In the genomic region with DNA sequence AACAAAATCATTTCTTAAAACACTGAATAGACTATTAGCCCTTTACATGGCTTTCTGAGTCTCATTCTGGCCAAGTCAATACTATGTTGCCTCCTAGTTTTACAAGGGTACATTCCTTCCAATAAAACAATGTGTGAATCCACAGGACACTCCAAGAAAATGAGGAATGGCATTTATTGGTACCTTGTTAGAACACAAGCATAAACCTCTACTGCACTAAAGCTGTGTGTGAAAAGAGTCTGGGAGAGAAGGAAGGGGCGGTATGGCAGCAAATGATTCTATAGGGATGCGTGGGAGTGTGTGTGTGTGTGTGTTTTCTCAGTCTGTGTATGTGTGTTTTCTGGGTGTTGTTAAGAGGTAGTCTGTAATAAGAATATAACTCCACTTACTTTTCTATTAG, we compare ENCODE assay signal across 36 cellular contexts. TPM values are rescaled to one million over a fixed set of nuclear protein-coding genes. Genes with fewer than 3 reads are reported as not detected.
DNase-seq lines count a peak whose midpoint lies in the region; ATAC-seq, FAIRE-seq and TF ChIP-seq lines count a peak whose summit lies in the region.
"Had no signal": no experiment of that assay in that cellular context is flagged by ENCODE, and none has a peak within 500 bp of the region (broad histone marks: within the 10 kb centered on the region; RNA-seq: fewer than 3 reads in every experiment).

No MANE protein-coding gene starts in this region.

- H3K56ac ChIP-seq in IMR-90 (ENCODE audit: extremely low read depth, insufficient read depth, low read length): no peak overlapping the region

- no peaks in the 10 kb centered on the region for H3K27me3 Mint-ChIP-seq in stimulated activated naive B cell treated with anti-CD40 and anti-IgM and Interleukin-4, amounts not matched to agents 10 μg/mL and 1 μg/mL and 100 μg/mL, for 72 hours
- H3K27me3 Mint-ChIP-seq: activated B cell treated with CpG ODN at 0.5 μM for 24 hours; activated naive CD8-positive, alpha-beta T cell treated with anti-CD3 and anti-CD28 coated beads, Interleukin-2, amount 10 ng/mL, durations not matched to agents 7 days and 5 days; dendritic cell treated with granulocyte-macrophage colony-stimulating factor and Interleukin-4, amounts not matched to agents 40 ng/mL and 50 ng/mL, for 4 days; naive thymus-derived CD4-positive, alpha-beta T cell; T-cell had no signal

- H3K79me1 ChIP-seq in IMR-90 (ENCODE audit: low read depth in 1 of 2, low read length in 2 of 2): no peaks in the 10 kb centered on the region

- no TSS peak for BruUV-seq in IMR-90 (replicated peaks; lab: Mats Ljungman, UMichigan)

- H3K4ac ChIP-seq in IMR-90 (ENCODE audit: low read depth, low read length): peak overlapping the region; percentile 80; the same call in 1 of the 2 replicates

- H3K9me3 ChIP-seq in IMR-90 (ENCODE audit: control insufficient read depth, insufficient read depth, low read length) (peaks cover 3% of the 10 kb centered on the region; the same call in 1 of the 2 replicates), mucosa of descending colon (no peaks in the 10 kb centered on the region)
- H3K9me3 ChIP-seq: ascending aorta, neutrophil, psoas muscle, SJSA1, suprapubic skin, upper lobe of left lung had no signal

- H4K8ac ChIP-seq in IMR-90 (ENCODE audit: low read depth in 2 of 2, low read length in 2 of 2): peak overlapping the region in 1 of 2 experiments; percentile 11; a peak in 2 of 4 replicates

- no peak overlapping the region for H2AFZ ChIP-seq in IMR-90 (replicated peaks; ENCODE audit: low read length, poor library complexity)

- CTCF ChIA-PET in IMR-90 (lab: Yijun Ruan, JAX): no interaction called here

- H3K9ac ChIP-seq in IMR-90 (ENCODE audit: low read depth, low read length): no peak overlapping the region

- no peak overlapping the region for H3K4me3 Mint-ChIP-seq in stimulated activated naive B cell treated with anti-CD40 and anti-IgM and Interleukin-4, amounts not matched to agents 10 μg/mL and 1 μg/mL and 100 μg/mL, for 72 hours
- H3K4me3 Mint-ChIP-seq: activated B cell treated with CpG ODN at 0.5 μM for 24 hours; activated naive CD8-positive, alpha-beta T cell treated with anti-CD3 and anti-CD28 coated beads, Interleukin-2, amount 10 ng/mL, durations not matched to agents 7 days and 5 days; activated T-cell treated with anti-CD3 and anti-CD28 coated beads, Interleukin-2, amount 50 U/mL, for 4 hours; dendritic cell treated with granulocyte-macrophage colony-stimulating factor and Interleukin-4, amounts not matched to agents 40 ng/mL and 50 ng/mL, for 4 days; mesothelial cell of epicardium; naive thymus-derived CD4-positive, alpha-beta T cell; T-cell had no signal

- H3K36me3 ChIP-seq in IMR-90 (ENCODE audit: control insufficient read depth, insufficient read depth, low read length) (no peaks in the 10 kb centered on the region), mucosa of descending colon (ENCODE audit: low read depth) (no peaks in the 10 kb centered on the region)
- H3K36me3 ChIP-seq: ascending aorta, neutrophil, SJSA1, suprapubic skin, upper lobe of left lung had no signal

- H2BK120ac ChIP-seq in IMR-90 (ENCODE audit: low read depth, low read length): peak overlapping the region; percentile 84; the same call in 1 of the 2 replicates

- H3K9me3 Mint-ChIP-seq in stimulated activated naive B cell treated with anti-CD40 and anti-IgM and Interleukin-4, amounts not matched to agents 10 μg/mL and 1 μg/mL and 100 μg/mL, for 72 hours: no peaks in the 10 kb centered on the region
- H3K9me3 Mint-ChIP-seq: activated B cell treated with CpG ODN at 0.5 μM for 24 hours; activated naive CD8-positive, alpha-beta T cell treated with anti-CD3 and anti-CD28 coated beads, Interleukin-2, amount 10 ng/mL, durations not matched to agents 7 days and 5 days; activated T-cell treated with anti-CD3 and anti-CD28 coated beads, Interleukin-2, amount 50 U/mL, for 4 hours; dendritic cell treated with granulocyte-macrophage colony-stimulating factor and Interleukin-4, amounts not matched to agents 40 ng/mL and 50 ng/mL, for 4 days; mesothelial cell of epicardium; T-cell had no signal

- ATAC-seq in IMR-90 (ENCODE audit: low read depth) (no peak), mucosa of descending colon (peak; percentile 67), HG02623 (IDR thresholded peaks at IDR 0.05; ENCODE audit: unreplicated experiment) (no peak)
- ATAC-seq in stimulated activated naive B cell treated with anti-CD40 and anti-IgM and Interleukin-4, amounts not matched to agents 10 μg/mL and 1 μg/mL and 100 μg/mL, for 72 hours (replicated peaks): no peak
- ATAC-seq: activated T-cell treated with anti-CD3 and anti-CD28 coated beads, Interleukin-2, amount 50 U/mL, for 4 hours; HepG2; naive thymus-derived CD4-positive, alpha-beta T cell; psoas muscle; T-cell had no signal

- no peak overlapping the region for H2AK9ac ChIP-seq in IMR-90 (replicated peaks; ENCODE audit: low read depth, low read length, poor library complexity)

- peak overlapping the region; percentile 97 for H3K18ac ChIP-seq in IMR-90 (ENCODE audit: low read depth, low read length)

- WGBS in IMR-90 (ENCODE audit: extremely low coverage in 2 of 2, insufficient read length in 1 of 2), 2 experiments: no CpG with 5 or more reads among the region's 2 CpGs

- H4K5ac ChIP-seq in IMR-90 (ENCODE audit: low read depth, low read length): peak overlapping the region; percentile 84; the same call in 1 of the 2 replicates

- no peak overlapping the region for H3K27ac Mint-ChIP-seq in stimulated activated naive B cell treated with anti-CD40 and anti-IgM and Interleukin-4, amounts not matched to agents 10 μg/mL and 1 μg/mL and 100 μg/mL, for 72 hours
- H3K27ac Mint-ChIP-seq: activated B cell treated with CpG ODN at 0.5 μM for 24 hours; activated naive CD8-positive, alpha-beta T cell treated with anti-CD3 and anti-CD28 coated beads, Interleukin-2, amount 10 ng/mL, durations not matched to agents 7 days and 5 days; dendritic cell treated with granulocyte-macrophage colony-stimulating factor and Interleukin-4, amounts not matched to agents 40 ng/mL and 50 ng/mL, for 4 days; mesothelial cell of epicardium; naive thymus-derived CD4-positive, alpha-beta T cell; T-cell had no signal

- FAIRE-seq in urothelium cell line (lab: Jason Lieb, UNC): peak; percentile 88
- FAIRE-seq: GM19239, H54, HepG2 had no signal

- H3K4me3 ChIP-seq in IMR-90 (ENCODE audit: insufficient read depth, low read depth, low read length) (no peak overlapping the region), mucosa of descending colon (no peak overlapping the region)
- H3K4me3 ChIP-seq: ascending aorta, psoas muscle, SJSA1, skin epidermis, suprapubic skin, upper lobe of left lung had no signal

- POLR2A ChIA-PET in IMR-90 (lab: Charles Lee; ENCODE audit: unreplicated experiment): no interaction called here

- DNase-seq in IMR-90 (no peak), astrocyte of the hippocampus (ENCODE audit: low read depth, low spot score) (peak; percentile 22), mucosa of descending colon (no peak), urothelium cell line (ENCODE audit: low spot score) (no peak), NCI-H2171 (lab: John Stamatoyannopoulos, UW) (no peak), NCI-H2029 (lab: John Stamatoyannopoulos, UW) (no peak)
- no peak for DNase-seq in stimulated activated naive B cell treated with anti-CD40 and anti-IgM and Interleukin-4, amounts not matched to agents 10 μg/mL and 1 μg/mL and 100 μg/mL, for 72 hours
- DNase-seq: activated B cell treated with CpG ODN at 0.5 μM for 24 hours; activated gamma-delta T cell treated with Interleukin-2 at 50 U/mL for 16 hours; activated naive CD8-positive, alpha-beta T cell treated with anti-CD3 and anti-CD28 coated beads, Interleukin-2, amount 10 ng/mL, durations not matched to agents 7 days and 5 days; activated T-cell treated with anti-CD3 and anti-CD28 coated beads, Interleukin-2, amount 50 U/mL, for 4 hours; central memory CD4-positive, alpha-beta T cell; DMS79 treated with DMSO at 0.1 percent for 48 hours; erythroblast; glutamatergic neuron; Karpas-422; left ventricle myocardium superior; naive thymus-derived CD4-positive, alpha-beta T cell; NCI-H1436 treated with DMSO at 0.1 percent for 48 hours; NCI-H446; NCI-H748 treated with DMSO at 0.1 percent for 48 hours; psoas muscle; stimulated activated naive CD4-positive, alpha-beta T cell treated with Interleukin-2 at 50 U/mL for 16 hours; T-cell; upper lobe of left lung had no signal

- intact Hi-C loops in IMR-90 (cut with micrococcal nuclease): loop anchor here (5.0 kb wide), 1 partner anchor 61 kb away; no protein-coding TSS in a partner anchor
- intact Hi-C loops in mucosa of descending colon (cut with DNase I, micrococcal nuclease): no loop called here

- H2BK15ac ChIP-seq in IMR-90 (ENCODE audit: low read depth, low read length): peak overlapping the region; percentile 81

- H4K91ac ChIP-seq in IMR-90 (ENCODE audit: insufficient read depth, low read depth, low read length): peak overlapping the region; percentile 77

- no peak overlapping the region for H3K23ac ChIP-seq in IMR-90 (ENCODE audit: low read depth, low read length)

- in situ Hi-C loops in IMR-90 (cut with MboI; ENCODE audit: low sequenced_read_pairs): no loop called here

- H3K4me1 Mint-ChIP-seq in stimulated activated naive B cell treated with anti-CD40 and anti-IgM and Interleukin-4, amounts not matched to agents 10 μg/mL and 1 μg/mL and 100 μg/mL, for 72 hours: no peaks in the 10 kb centered on the region
- H3K4me1 Mint-ChIP-seq: activated B cell treated with CpG ODN at 0.5 μM for 24 hours; activated naive CD8-positive, alpha-beta T cell treated with anti-CD3 and anti-CD28 coated beads, Interleukin-2, amount 10 ng/mL, durations not matched to agents 7 days and 5 days; naive thymus-derived CD4-positive, alpha-beta T cell; T-cell had no signal

- dilution Hi-C loops in IMR-90 (cut with HindIII; ENCODE audit: low sequenced_read_pairs, unreplicated experiment): no loop called here

- no peak for TF ChIP-seq RAD21 in IMR-90 (IDR thresholded peaks at IDR 0.05; ENCODE audit: low read length)

- peak overlapping the region; percentile 87; the same call in 1 of the 2 replicates for H3K14ac ChIP-seq in IMR-90 (replicated peaks; ENCODE audit: low read depth, low read length)

- H3K27me3 ChIP-seq in IMR-90 (ENCODE audit: control insufficient read depth, insufficient read depth, low read length): peaks cover 23% of the 10 kb centered on the region
- H3K27me3 ChIP-seq: ascending aorta, neutrophil, SJSA1, suprapubic skin, upper lobe of left lung had no signal

- TF ChIP-seq CTCF in IMR-90 (conservative IDR thresholded peaks at IDR 0.05; ENCODE audit: low read depth, low read length): no peak
- no peak for TF ChIP-seq CTCF in mucosa of descending colon (IDR thresholded peaks at IDR 0.05)

- H3K36me3 Mint-ChIP-seq in stimulated activated naive B cell treated with anti-CD40 and anti-IgM and Interleukin-4, amounts not matched to agents 10 μg/mL and 1 μg/mL and 100 μg/mL, for 72 hours: no peaks in the 10 kb centered on the region
- H3K36me3 Mint-ChIP-seq: activated naive CD8-positive, alpha-beta T cell treated with anti-CD3 and anti-CD28 coated beads, Interleukin-2, amount 10 ng/mL, durations not matched to agents 7 days and 5 days; mesothelial cell of epicardium; naive thymus-derived CD4-positive, alpha-beta T cell; T-cell had no signal

- H3K4me2 ChIP-seq in IMR-90 (ENCODE audit: low read depth, low read length): no peak overlapping the region

- TF ChIP-seq POLR2A in IMR-90 (IDR thresholded peaks at IDR 0.05; ENCODE audit: low read depth, low read length): no peak

- H3K9me1 ChIP-seq in IMR-90 (ENCODE audit: insufficient read depth, low read length): peaks cover 3% of the 10 kb centered on the region; the same call in 1 of the 2 replicates

- peak overlapping the region; percentile 36; the same call in 1 of the 2 replicates for H2AK5ac ChIP-seq in IMR-90 (ENCODE audit: low read depth, low read length)

- peak overlapping the region; percentile 89 for H2BK20ac ChIP-seq in IMR-90 (ENCODE audit: low read depth, low read length)

- no peak overlapping the region for H3K27ac ChIP-seq in IMR-90 (ENCODE audit: insufficient read depth, low read length)
- H3K27ac ChIP-seq: ascending aorta, neutrophil, psoas muscle, skin epidermis, suprapubic skin, upper lobe of left lung had no signal

- H3K4me1 ChIP-seq in IMR-90 (ENCODE audit: control insufficient read depth, insufficient read depth, low read length): peaks cover 17% of the 10 kb centered on the region
- no peaks in the 10 kb centered on the region for H3K4me1 ChIP-seq in mucosa of descending colon (ENCODE audit: low read depth)
- H3K4me1 ChIP-seq: ascending aorta, psoas muscle, suprapubic skin, upper lobe of left lung had no signal

- peaks cover 3% of the 10 kb centered on the region; the same call in 1 of the 2 replicates for H4K20me1 ChIP-seq in IMR-90 (ENCODE audit: insufficient read depth, low read length)

- peak overlapping the region; percentile 42 for H2BK5ac ChIP-seq in IMR-90 (ENCODE audit: low read depth, low read length, poor library complexity, severe bottlenecking)

RNA-seq across cellular contexts. Expression of a gene that starts 48.9 kb away (rescaled TPM):
- total RNA-seq in IMR-90 (2012; rRNA removed) (not detected in 2 replicates), mucosa of descending colon (10 to 100 TPM in 1 of 3 donors, 1 to 10 TPM in 2; 3.0 to 21.7 (median 3.2) TPM)
- 1.1 and 2.0 TPM in 2 replicates for polyA plus RNA-seq in IMR-90 (2012; rRNA removed)
- polyA plus RNA-seq in IMR-90 (2012; cell fraction: cytosol; rRNA removed): 0.04 and 0.90 TPM in 2 replicates
- polyA plus RNA-seq in IMR-90 (2012; cell fraction: nucleus; rRNA removed; ENCODE audit: low replicate concordance): 0.33 and 0.55 TPM in 2 replicates
- total RNA-seq: activated B cell treated with CpG ODN at 0.5 μM for 24 hours; activated naive CD8-positive, alpha-beta T cell treated with anti-CD3 and anti-CD28 coated beads, Interleukin-2, amount 10 ng/mL, durations not matched to agents 7 days and 5 days; activated T-cell treated with anti-CD3 and anti-CD28 coated beads, Interleukin-2, amount 50 U/mL, for 4 hours; T-cell had no signal
- polyA plus RNA-seq: HepG2; naive thymus-derived CD4-positive, alpha-beta T cell had no signal
